In genomic region chr11:9046376-9046775, GRCh38 we compare ENCODE assay signal across 17 cellular contexts. TPM values are rescaled to one million over a fixed set of nuclear protein-coding genes. Genes with fewer than 3 reads are reported as not detected.
A peak's percentile ranks its signal among the peaks of the same experiment; 100 is the strongest.
DNase-seq lines count a peak whose midpoint lies in the region; ATAC-seq and TF ChIP-seq lines count a peak whose summit lies in the region.
"Had no signal": no experiment of that assay in that cellular context is flagged by ENCODE, and none has a peak within 500 bp of the region (broad histone marks: within the 10 kb centered on the region; RNA-seq: fewer than 3 reads in every experiment).

No MANE protein-coding gene starts in this region.

- H3K4me3 Mint-ChIP-seq in stimulated activated memory B cell treated with anti-CD40 and anti-IgM and Interleukin-4, amounts not matched to agents 10 μg/mL and 1 μg/mL and 100 μg/mL, for 72 hours: no peak overlapping the region
- H3K4me3 Mint-ChIP-seq: H9 had no signal

- TF ChIP-seq EP300 in sigmoid colon (IDR thresholded peaks at IDR 0.05): no peak

- H3K9me3 ChIP-seq in left ventricle myocardium inferior (replicated peaks): no peaks in the 10 kb centered on the region
- no peaks in the 10 kb centered on the region for H3K9me3 ChIP-seq in right cardiac atrium (ENCODE audit: control insufficient read depth, low read length)
- H3K9me3 ChIP-seq in sigmoid colon: no peaks in the 10 kb centered on the region
- H3K9me3 ChIP-seq in testis: no peaks in the 10 kb centered on the region

- H3K4me1 ChIP-seq in left ventricle myocardium inferior: peaks cover 20% of the 10 kb centered on the region
- peaks cover 2% of the 10 kb centered on the region for H3K4me1 ChIP-seq in right cardiac atrium (ENCODE audit: control insufficient read depth, insufficient read depth, low read length)
- peaks cover 0 to 36% (median 30%) of the 10 kb centered on the region in 4 donors for H3K4me1 ChIP-seq in sigmoid colon
- peaks cover 4% of the 10 kb centered on the region for H3K4me1 ChIP-seq in testis
- H3K4me1 ChIP-seq: A549 had no signal

- H3K9me3 Mint-ChIP-seq in stimulated activated memory B cell treated with anti-CD40 and anti-IgM and Interleukin-4, amounts not matched to agents 10 μg/mL and 1 μg/mL and 100 μg/mL, for 72 hours: no peaks in the 10 kb centered on the region
- H3K9me3 Mint-ChIP-seq: H9 had no signal

- no peaks in the 10 kb centered on the region for H3K27me3 ChIP-seq in left ventricle myocardium inferior (ENCODE audit: low read depth)
- H3K27me3 ChIP-seq in right cardiac atrium (ENCODE audit: control insufficient read depth, insufficient read depth): no peaks in the 10 kb centered on the region
- H3K27me3 ChIP-seq in sigmoid colon: no peaks in the 10 kb centered on the region
- H3K27me3 ChIP-seq in testis: no peaks in the 10 kb centered on the region

- H3K27ac ChIP-seq in left ventricle myocardium inferior (replicated peaks) (peak overlapping the region; percentile 51), right cardiac atrium (ENCODE audit: low read length) (no peak overlapping the region), sigmoid colon (peak overlapping the region; percentile 68 to 84 (median 76)), testis (no peak overlapping the region)
- H3K27ac ChIP-seq: A549, C4-2B had no signal

- TF ChIP-seq POLR2A in sigmoid colon (IDR thresholded peaks at IDR 0.05) (no peak), testis (IDR thresholded peaks at IDR 0.05) (no peak)

- H3K4me1 Mint-ChIP-seq in stimulated activated memory B cell treated with anti-CD40 and anti-IgM and Interleukin-4, amounts not matched to agents 10 μg/mL and 1 μg/mL and 100 μg/mL, for 72 hours: no peaks in the 10 kb centered on the region

- H3K36me3 ChIP-seq in left ventricle myocardium inferior (no peaks in the 10 kb centered on the region), sigmoid colon (no peaks in the 10 kb centered on the region), testis (ENCODE audit: low read depth, missing control alignments) (no peaks in the 10 kb centered on the region)

- ATAC-seq in right cardiac atrium: no peak
- no peak for ATAC-seq in stimulated activated memory B cell treated with anti-CD40 and anti-IgM and Interleukin-4, amounts not matched to agents 10 μg/mL and 1 μg/mL and 100 μg/mL, for 72 hours
- no peak for ATAC-seq in left lobe of liver
- ATAC-seq: A549, Panc1 had no signal

- H3K27ac Mint-ChIP-seq in stimulated activated memory B cell treated with anti-CD40 and anti-IgM and Interleukin-4, amounts not matched to agents 10 μg/mL and 1 μg/mL and 100 μg/mL, for 72 hours: no peak overlapping the region

- DNase-seq in left ventricle myocardium inferior (no peak), right cardiac atrium (no peak), iPS-NIHi11 (ENCODE audit: low spot score) (peak; percentile 45), sigmoid colon (peak; percentile 80), NCI-H2227 (lab: John Stamatoyannopoulos, UW; ENCODE audit: unreplicated experiment) (no peak), left lobe of liver (ENCODE audit: low spot score) (no peak), testis (no peak)
- DNase-seq: GF-D8, H9, NCI-H1092, NCI-H2081 treated with DMSO at 0.1 percent for 48 hours, NCI-H2227 treated with DMSO at 0.1 percent for 48 hours, NCI-H524 had no signal

- 74% methylated on average over 4 of the region's 4 CpGs for WGBS in right cardiac atrium
- WGBS in sigmoid colon, 2 donors: 87 to 88% methylated on average over 4 of the region's 4 CpGs
- whole genome bisulfite sequencing in testis, 2 donors: 69 to 82% methylated on average over 3 to 4 of the region's 4 CpGs

- no peak overlapping the region for H3K4me3 ChIP-seq in left ventricle myocardium inferior
- H3K4me3 ChIP-seq in right cardiac atrium (ENCODE audit: low read length): no peak overlapping the region
- H3K4me3 ChIP-seq in sigmoid colon: no peak overlapping the region
- no peak overlapping the region for H3K4me3 ChIP-seq in testis
- H3K4me3 ChIP-seq: A549 had no signal

- intact Hi-C loops in left ventricle myocardium inferior (cut with micrococcal nuclease) (no loop called here), right cardiac atrium (cut with DNase I) (no loop called here), sigmoid colon (cut with DNase I) (no loop called here), testis (cut with DNase I; ENCODE audit: low total_unique reads) (no loop called here)

- H3K36me3 Mint-ChIP-seq in stimulated activated memory B cell treated with anti-CD40 and anti-IgM and Interleukin-4, amounts not matched to agents 10 μg/mL and 1 μg/mL and 100 μg/mL, for 72 hours: no peaks in the 10 kb centered on the region

- TF ChIP-seq CTCF in left ventricle myocardium inferior (IDR thresholded peaks at IDR 0.05; ENCODE audit: borderline replicate concordance) (no peak), sigmoid colon (IDR thresholded peaks at IDR 0.05) (no peak), testis (IDR thresholded peaks at IDR 0.05) (no peak)

- H3K27me3 Mint-ChIP-seq in stimulated activated memory B cell treated with anti-CD40 and anti-IgM and Interleukin-4, amounts not matched to agents 10 μg/mL and 1 μg/mL and 100 μg/mL, for 72 hours: no peaks in the 10 kb centered on the region

RNA-seq across cellular contexts. Expression of gene NRIP3, which starts 42.6 kb away (rescaled TPM):
- total RNA-seq in left ventricle myocardium inferior: 1.9 TPM
- total RNA-seq in right cardiac atrium: 1 to 10 TPM; 1.7 to 3.8 (median 2.3) TPM
- polyA plus RNA-seq in right cardiac atrium: 1.00 TPM
- total RNA-seq in sigmoid colon: 1 to 10 TPM; 2.3 to 5.3 (median 3.6) TPM
- polyA plus RNA-seq in sigmoid colon: under 1 TPM in 2 of 3 donors, not detected in 1; under 0.01 to 0.61 TPM
- total RNA-seq in left lobe of liver: 0.05 TPM
- 10 to 100 TPM; 29.4 to 55.1 TPM for total RNA-seq in testis
- polyA plus RNA-seq in testis (ENCODE audit: insufficient read depth, low read depth, low replicate concordance): 108 TPM

RNA-seq across cellular contexts. Expression of gene SCUBE2, which starts 45.0 kb away (rescaled TPM):
- 1.8 TPM for total RNA-seq in left ventricle myocardium inferior
- 1 to 10 TPM; 1.6 to 3.6 (median 2.2) TPM for total RNA-seq in right cardiac atrium
- polyA plus RNA-seq in right cardiac atrium: 0.18 TPM
- 10 to 100 TPM in 3 of 4 donors, 1 to 10 TPM in 1; 7.5 to 22.9 (median 14.2) TPM for total RNA-seq in sigmoid colon
- polyA plus RNA-seq in sigmoid colon: 1 to 10 TPM; 2.3 to 6.0 (median 3.4) TPM
- total RNA-seq in left lobe of liver: 0.65 TPM
- total RNA-seq in testis: 1 to 10 TPM; 3.5 to 5.0 TPM
- 10.5 TPM for polyA plus RNA-seq in testis (ENCODE audit: insufficient read depth, low read depth, low replicate concordance)

Comparison
In these comparisons a context has a peak if more than half of its experiments do, and no peak if none do; other contexts are left out.
1. H3K27ac ChIP-seq: peak in left ventricle myocardium inferior (single experiment) and sigmoid colon (4 of 4); none in right cardiac atrium (single experiment) and testis (0 of 2).
2. DNase-seq: peak in iPS-NIHi11 (single experiment) and sigmoid colon (single experiment); none in left ventricle myocardium inferior (single experiment), right cardiac atrium (0 of 3), NCI-H2227 (single experiment), left lobe of liver (single experiment) and testis (single experiment).
3. RNA of gene NRIP3, which starts 42.6 kb away (total RNA-seq): 29.4 to 55.1 TPM in testis; 2.3 to 5.3 TPM in sigmoid colon, 1.7 to 3.8 TPM in right cardiac atrium, 1.9 TPM in left ventricle myocardium inferior (single experiment) and 0.05 TPM in left lobe of liver (single experiment); every median in the first group is over 4 times any median in the second.